Comparison of ENCODE assay signal across 8 cellular contexts in genomic region chr6:161374971-161375873, GRCh38.
A peak's percentile ranks its signal among the peaks of the same experiment; 100 is the strongest.
DNase-seq lines count a peak whose midpoint lies in the region; ATAC-seq and TF ChIP-seq lines count a peak whose summit lies in the region.

No MANE protein-coding gene starts in this region.

- H3K36me3 ChIP-seq in HCT116 (ENCODE audit: control insufficient read depth in 1 of 2, insufficient read depth in 2 of 2, low read length in 2 of 2) (no peaks in the 10 kb centered on the region), prostate gland (no peaks in the 10 kb centered on the region)

- H3K27me3 ChIP-seq in HCT116 (ENCODE audit: insufficient read depth, low read length) (no peaks in the 10 kb centered on the region), prostate gland (replicated peaks; ENCODE audit: insufficient read depth) (no peaks in the 10 kb centered on the region)

- peaks cover 0 to 15% of the 10 kb centered on the region in 2 donors for H3K27me3 Mint-ChIP-seq in natural killer cell (ENCODE audit: low read depth in 2 of 2)

- 42% methylated on average over 31 of the region's 32 CpGs for WGBS in prostate gland

- H3K9ac ChIP-seq in HCT116 (ENCODE audit: low read length) = no peak overlapping the region

- no peak overlapping the region for H3K4me2 ChIP-seq in HCT116 (ENCODE audit: low read length)

- no peak overlapping the region for H2AFZ ChIP-seq in HCT116 (ENCODE audit: low read depth, low read length, poor library complexity, severe bottlenecking)

- CTCF ChIA-PET in HCT116 (lab: Charles Lee) = interaction anchor here (2.2 kb wide), 1 partner anchor 444 kb away, joined by 9 read pairs; no protein-coding TSS in a partner anchor

- no peak for DNase-seq in HCT116 (ENCODE audit: low read depth, low spot score)
- peak; percentile 95 for DNase-seq in RPMI8226
- no peak for DNase-seq in fibroblast of pulmonary artery (ENCODE audit: low read depth)
- peak; percentile 58 for DNase-seq in prostate gland (ENCODE audit: low spot score)
- no peak for DNase-seq in natural killer cell
- DNase-seq in stimulated activated CD4-positive, alpha-beta T cell treated with anti-CD3 and anti-CD28 coated beads, Interleukin-4, amount 100 ng/mL, for 1 hour = no peak

- H4K20me1 ChIP-seq in HCT116 (ENCODE audit: insufficient read depth) = no peaks in the 10 kb centered on the region

- peaks cover 0 to 5% of the 10 kb centered on the region in 2 donors for H3K4me1 Mint-ChIP-seq in natural killer cell

- POLR2A ChIA-PET in HCT116 (lab: Charles Lee) = no interaction called here

- H3K4me3 Mint-ChIP-seq in natural killer cell = no peak overlapping the region

- H3K9me2 ChIP-seq in HCT116 (ENCODE audit: insufficient read depth) = no peaks in the 10 kb centered on the region

- 0 out of 6 replicates have a peak, but pooled peaks of 1 of the 3 experiments have one; percentile 15 for TF ChIP-seq CTCF in HCT116 (IDR thresholded peaks at IDR 0.05 in 2 of 3, conservative IDR thresholded peaks at IDR 0.05 in 1 of 3; ENCODE audit: borderline replicate concordance in 1 of 3, insufficient read depth in 1 of 3, low read depth in 2 of 3, low read length in 2 of 3)
- peak; percentile 10 for TF ChIP-seq CTCF in fibroblast of pulmonary artery (IDR thresholded peaks at IDR 0.05; ENCODE audit: low read length, missing control alignments)
- TF ChIP-seq CTCF in prostate gland (IDR thresholded peaks at IDR 0.05) = peak in 1 of 4 experiments; percentile 50
- TF ChIP-seq CTCF in natural killer cell (IDR thresholded peaks at IDR 0.05) = no peak

- no peaks in the 10 kb centered on the region for H3K79me2 ChIP-seq in HCT116 (ENCODE audit: insufficient read depth, low read length)

- H3K4me3 ChIP-seq in HCT116 (replicated peaks in 1 of 2; ENCODE audit: low read depth in 1 of 2, low read length in 2 of 2) (no peak overlapping the region), fibroblast of pulmonary artery (replicated peaks; ENCODE audit: low read depth, low read length) (no peak overlapping the region), prostate gland (peak overlapping the region in 1 of 2 donors; percentile 11)

- no peaks in the 10 kb centered on the region for H3K9me3 Mint-ChIP-seq in natural killer cell

- intact Hi-C loops in HCT116 (cut with micrococcal nuclease) = loop anchor here (1.0 to 5.0 kb wide), 7 partner anchors 138 to 854 kb away; partner anchors contain the start of gene MAP3K4
- intact Hi-C loops in prostate gland (cut with DNase I) = loop anchor here (5.0 kb wide), 2 partner anchors 223 to 643 kb away; no protein-coding TSS in a partner anchor
- intact Hi-C loops in natural killer cell (cut with micrococcal nuclease) = loop anchor here (1.0 to 5.0 kb wide), 5 partner anchors 148 to 642 kb away; partner anchors contain the start of gene MAP3K4

- TF ChIP-seq POLR2A in HCT116 (IDR thresholded peaks at IDR 0.05; ENCODE audit: borderline replicate concordance, extremely low read depth, insufficient read depth, insufficient read length) (no peak), prostate gland (IDR thresholded peaks at IDR 0.05) (no peak)

- RAD21 ChIA-PET in HCT116 (lab: Charles Lee; ENCODE audit: low non-redundant PET in 1 of 2, low total read pairs in 2 of 2, uncharacterized antibody in 2 of 2, unreplicated experiment in 2 of 2) = interaction anchor here in 1 of 2 experiments (1.9 kb wide), 1 partner anchor 625 kb away, joined by 6 read pairs; no protein-coding TSS in a partner anchor

- BruUV-seq in HCT116 (replicated peaks; lab: Mats Ljungman, UMichigan) = no TSS peak

- H3K27ac ChIP-seq in HCT116 (ENCODE audit: low read depth, low read length) (no peak overlapping the region), prostate gland (peak overlapping the region; percentile 10 to 37)

- no peak overlapping the region for H3K27ac Mint-ChIP-seq in natural killer cell

- H3K4me1 ChIP-seq in HCT116 (ENCODE audit: control insufficient read depth in 1 of 2, insufficient read depth in 2 of 2, low read length in 2 of 2) (peaks cover 0 to 7% of the 10 kb centered on the region in 2 experiments; a peak in 1 of 4 replicates), prostate gland (replicated peaks) (peaks cover 6% of the 10 kb centered on the region)

- ATAC-seq in HCT116 (0 out of 2 replicates have a peak, but pooled peaks have one; percentile 28), HG02610 (IDR thresholded peaks at IDR 0.05; ENCODE audit: unreplicated experiment) (no peak), HG02642 (IDR thresholded peaks at IDR 0.05; ENCODE audit: poor library complexity, unreplicated experiment) (no peak), natural killer cell (no peak)

- H3K9me3 ChIP-seq in HCT116 (ENCODE audit: control insufficient read depth in 1 of 2, insufficient read depth in 1 of 2, low read depth in 1 of 2, low read length in 2 of 2) (no peaks in the 10 kb centered on the region), prostate gland (no peaks in the 10 kb centered on the region)

- H3K36me3 Mint-ChIP-seq in natural killer cell = no peaks in the 10 kb centered on the region

- no peak for TF ChIP-seq RAD21 in HCT116 (IDR thresholded peaks at IDR 0.05; ENCODE audit: low read depth)

TF ChIP-seq in HCT116, 20 proteins besides CTCF, POLR2A, EP300 and RAD21:
- TF ChIP-seq SRF (IDR thresholded peaks at IDR 0.05; ENCODE audit: low read depth) = no peak
- TF ChIP-seq ATF3 (IDR thresholded peaks at IDR 0.05) = no peak
- TF ChIP-seq REST (IDR thresholded peaks at IDR 0.05; ENCODE audit: low read depth) = no peak
- no peak for TF ChIP-seq SP1 (IDR thresholded peaks at IDR 0.05; ENCODE audit: low read depth)
- no peak for TF ChIP-seq ZNF274 (IDR thresholded peaks at IDR 0.05; ENCODE audit: low read depth, low read length)
- TF ChIP-seq EGR1 (IDR thresholded peaks at IDR 0.05; ENCODE audit: low read depth) = no peak
- TF ChIP-seq YY1 (IDR thresholded peaks at IDR 0.05; ENCODE audit: extremely low read depth, insufficient replicate concordance, low read depth, low read length) = no peak
- no peak for TF ChIP-seq CEBPB (IDR thresholded peaks at IDR 0.05; ENCODE audit: low read depth)
- TF ChIP-seq EZH2phosphoT487 (IDR thresholded peaks at IDR 0.05; ENCODE audit: borderline replicate concordance) = no peak
- no peak for TF ChIP-seq ELF1 (IDR thresholded peaks at IDR 0.05; ENCODE audit: borderline replicate concordance, low read depth)
TF ChIP-seq in HCT116: peak in this region for 0.

Comparison
In these comparisons a context has a peak if more than half of its experiments do, and no peak if none do; other contexts are left out.
1. DNase-seq: peak in RPMI8226 (single experiment) and prostate gland (single experiment); none in HCT116 (single experiment), fibroblast of pulmonary artery (single experiment), natural killer cell (single experiment) and stimulated activated CD4-positive, alpha-beta T cell treated with anti-CD3 and anti-CD28 coated beads, Interleukin-4, amount 100 ng/mL, for 1 hour (single experiment).